1 cellular context compared by ENCODE assay signal in the genomic region with DNA sequence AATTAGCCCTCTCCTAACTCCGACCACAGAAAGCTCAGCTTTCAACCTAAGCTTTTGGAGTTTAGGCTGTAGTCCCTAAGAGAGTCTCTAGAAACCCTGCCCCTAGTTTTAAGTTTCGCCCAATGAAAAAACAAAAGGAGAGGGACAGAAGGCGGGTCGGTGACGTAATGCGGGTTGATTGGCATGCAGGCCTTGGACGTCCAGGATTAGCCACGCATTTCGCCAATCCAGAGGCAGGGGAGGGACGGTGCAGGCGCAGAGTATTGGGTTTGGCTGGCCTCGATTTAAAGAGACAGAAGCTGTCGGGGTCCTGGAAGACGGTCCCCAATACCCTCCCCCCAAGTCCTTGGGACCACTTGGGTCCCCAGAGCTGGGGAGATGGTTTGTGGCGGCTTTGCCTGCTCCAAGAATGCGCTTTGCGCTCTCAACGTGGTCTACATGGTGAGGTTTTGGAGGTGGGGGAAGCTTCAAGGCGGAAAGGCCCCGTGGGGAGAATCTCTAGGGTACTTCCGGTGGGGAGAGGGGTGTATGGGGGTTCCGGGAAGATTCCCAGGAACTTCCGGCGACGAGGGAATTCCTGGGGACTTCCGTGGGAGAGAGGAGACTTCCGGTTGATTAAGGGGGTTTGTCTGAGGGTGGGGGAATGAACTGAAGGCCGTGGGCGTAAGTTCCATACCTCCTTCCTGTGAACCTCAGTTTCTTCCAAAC.
A peak's percentile ranks its signal among the peaks of the same experiment; 100 is the strongest.
TF ChIP-seq lines count a peak whose summit lies in the region.

A gene with protein sequence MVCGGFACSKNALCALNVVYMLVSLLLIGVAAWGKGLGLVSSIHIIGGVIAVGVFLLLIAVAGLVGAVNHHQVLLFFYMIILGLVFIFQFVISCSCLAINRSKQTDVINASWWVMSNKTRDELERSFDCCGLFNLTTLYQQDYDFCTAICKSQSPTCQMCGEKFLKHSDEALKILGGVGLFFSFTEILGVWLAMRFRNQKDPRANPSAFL (plus strand): TSS at position 263 of the 708 bp plus-strand sequence. CDS start 116 bp downstream, at position 379.

TF ChIP-seq in liver, 16 proteins besides CTCF, POLR2A, EP300 and RAD21 (continued from another document):
- TF ChIP-seq, protein P1, sequence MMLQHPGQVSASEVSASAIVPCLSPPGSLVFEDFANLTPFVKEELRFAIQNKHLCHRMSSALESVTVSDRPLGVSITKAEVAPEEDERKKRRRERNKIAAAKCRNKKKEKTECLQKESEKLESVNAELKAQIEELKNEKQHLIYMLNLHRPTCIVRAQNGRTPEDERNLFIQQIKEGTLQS (IDR thresholded peaks at IDR 0.05): no peak
- TF ChIP-seq GABPA (IDR thresholded peaks at IDR 0.05 in 1 of 2, conservative IDR thresholded peaks at IDR 0.05 in 1 of 2) (peak; percentile 89 to 92), FOXA1 (IDR thresholded peaks at IDR 0.05) (no peak), EGR1 (IDR thresholded peaks at IDR 0.05; ENCODE audit: low read depth in 2 of 2) (no peak), YY1 (IDR thresholded peaks at IDR 0.05) (peak; percentile 48), FOXA2 (IDR thresholded peaks at IDR 0.05) (no peak), SP1 (IDR thresholded peaks at IDR 0.05) (peak; percentile 84)
- TF ChIP-seq, protein P2, sequence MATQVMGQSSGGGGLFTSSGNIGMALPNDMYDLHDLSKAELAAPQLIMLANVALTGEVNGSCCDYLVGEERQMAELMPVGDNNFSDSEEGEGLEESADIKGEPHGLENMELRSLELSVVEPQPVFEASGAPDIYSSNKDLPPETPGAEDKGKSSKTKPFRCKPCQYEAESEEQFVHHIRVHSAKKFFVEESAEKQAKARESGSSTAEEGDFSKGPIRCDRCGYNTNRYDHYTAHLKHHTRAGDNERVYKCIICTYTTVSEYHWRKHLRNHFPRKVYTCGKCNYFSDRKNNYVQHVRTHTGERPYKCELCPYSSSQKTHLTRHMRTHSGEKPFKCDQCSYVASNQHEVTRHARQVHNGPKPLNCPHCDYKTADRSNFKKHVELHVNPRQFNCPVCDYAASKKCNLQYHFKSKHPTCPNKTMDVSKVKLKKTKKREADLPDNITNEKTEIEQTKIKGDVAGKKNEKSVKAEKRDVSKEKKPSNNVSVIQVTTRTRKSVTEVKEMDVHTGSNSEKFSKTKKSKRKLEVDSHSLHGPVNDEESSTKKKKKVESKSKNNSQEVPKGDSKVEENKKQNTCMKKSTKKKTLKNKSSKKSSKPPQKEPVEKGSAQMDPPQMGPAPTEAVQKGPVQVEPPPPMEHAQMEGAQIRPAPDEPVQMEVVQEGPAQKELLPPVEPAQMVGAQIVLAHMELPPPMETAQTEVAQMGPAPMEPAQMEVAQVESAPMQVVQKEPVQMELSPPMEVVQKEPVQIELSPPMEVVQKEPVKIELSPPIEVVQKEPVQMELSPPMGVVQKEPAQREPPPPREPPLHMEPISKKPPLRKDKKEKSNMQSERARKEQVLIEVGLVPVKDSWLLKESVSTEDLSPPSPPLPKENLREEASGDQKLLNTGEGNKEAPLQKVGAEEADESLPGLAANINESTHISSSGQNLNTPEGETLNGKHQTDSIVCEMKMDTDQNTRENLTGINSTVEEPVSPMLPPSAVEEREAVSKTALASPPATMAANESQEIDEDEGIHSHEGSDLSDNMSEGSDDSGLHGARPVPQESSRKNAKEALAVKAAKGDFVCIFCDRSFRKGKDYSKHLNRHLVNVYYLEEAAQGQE (IDR thresholded peaks at IDR 0.05): peak; percentile 38
- TF ChIP-seq, protein P3, sequence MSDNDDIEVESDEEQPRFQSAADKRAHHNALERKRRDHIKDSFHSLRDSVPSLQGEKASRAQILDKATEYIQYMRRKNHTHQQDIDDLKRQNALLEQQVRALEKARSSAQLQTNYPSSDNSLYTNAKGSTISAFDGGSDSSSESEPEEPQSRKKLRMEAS (IDR thresholded peaks at IDR 0.05): peak; percentile 71
